Comparison of ENCODE assay signal across 8 cellular contexts in genomic region chr1:156052862-156053769, GRCh38. TPM values are rescaled to one million over a fixed set of nuclear protein-coding genes. Genes with fewer than 3 reads are reported as not detected.
DNase-seq lines count a peak whose midpoint lies in the region; ATAC-seq, FAIRE-seq and TF ChIP-seq lines count a peak whose summit lies in the region.

No MANE protein-coding gene starts in this region.

- peak; percentile 8 for FAIRE-seq in G401.6 (lab: Jason Lieb, UNC)

- TF ChIP-seq EP300 in Ishikawa (IDR thresholded peaks at IDR 0.05; ENCODE audit: borderline replicate concordance), result no peak

- H3K27ac ChIP-seq in foreskin keratinocyte (no peak overlapping the region), temporal lobe (ENCODE audit: low read depth, low read length) (peak overlapping the region; percentile 52)

- TF ChIP-seq RAD21 in Ishikawa (IDR thresholded peaks at IDR 0.05; ENCODE audit: low read depth), result no peak

- DNase-seq in SHP77 (lab: John Stamatoyannopoulos, UW) (peak; percentile 80 to 86), activated gamma-delta T cell treated with Interleukin-2 at 50 U/mL for 16 hours (peak; percentile 62), foreskin keratinocyte (peak; percentile 38 to 63), occipital lobe (lab: John Stamatoyannopoulos, UW) (peak; percentile 51), GOT3 (lab: John Stamatoyannopoulos, UW) (no peak)

- H3K27me3 ChIP-seq in foreskin keratinocyte, result no peaks in the 10 kb centered on the region

- TF ChIP-seq CTCF in foreskin keratinocyte (conservative IDR thresholded peaks at IDR 0.05), result peak; percentile 45

- H3K4me1 ChIP-seq in foreskin keratinocyte, result no peaks in the 10 kb centered on the region

- peak; percentile 45 for ATAC-seq in foreskin keratinocyte

TF ChIP-seq in Ishikawa, 13 proteins besides CTCF, POLR2A, EP300 and RAD21:
- TF ChIP-seq CEBPB (IDR thresholded peaks at IDR 0.05) (no peak), TCF12 (IDR thresholded peaks at IDR 0.05; ENCODE audit: low read depth) (0 out of 2 replicates have a peak, but pooled peaks have one; percentile 38)
- TF ChIP-seq, protein P1, sequence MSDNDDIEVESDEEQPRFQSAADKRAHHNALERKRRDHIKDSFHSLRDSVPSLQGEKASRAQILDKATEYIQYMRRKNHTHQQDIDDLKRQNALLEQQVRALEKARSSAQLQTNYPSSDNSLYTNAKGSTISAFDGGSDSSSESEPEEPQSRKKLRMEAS (IDR thresholded peaks at IDR 0.05), result 0 out of 2 replicates have a peak, but pooled peaks have one; percentile 6

RNA-seq across cellular contexts. Expression of gene UBQLN4, which starts 0.5 kb away (rescaled TPM):
- total RNA-seq in foreskin keratinocyte, result 32.0 and 33.0 TPM in 2 replicates
- 23.5 and 25.7 TPM in 2 replicates for polyA plus RNA-seq in foreskin keratinocyte
- total RNA-seq in occipital lobe, result 25.9 TPM
- total RNA-seq in temporal lobe, result 28.8 TPM

RNA-seq across cellular contexts. Expression of gene LAMTOR2, which starts 1.5 kb away (rescaled TPM):
- total RNA-seq in foreskin keratinocyte (87.0 and 95.0 TPM in 2 replicates), occipital lobe (30.7 TPM), temporal lobe (37.9 TPM)
- 164 and 173 TPM in 2 replicates for polyA plus RNA-seq in foreskin keratinocyte

RNA-seq across cellular contexts. Expression of gene RAB25, which starts 7.8 kb away (rescaled TPM):
- total RNA-seq in foreskin keratinocyte (44.3 and 53.1 TPM in 2 replicates), occipital lobe (not detected), temporal lobe (not detected)
- 82.6 and 82.8 TPM in 2 replicates for polyA plus RNA-seq in foreskin keratinocyte

RNA-seq across cellular contexts. Expression of gene MEX3A, which starts 29.1 kb away (rescaled TPM):
- total RNA-seq in foreskin keratinocyte, result 3.5 and 4.1 TPM in 2 replicates
- 3.4 TPM in 2 replicates for polyA plus RNA-seq in foreskin keratinocyte
- 42.4 TPM for total RNA-seq in occipital lobe
- total RNA-seq in temporal lobe, result 44.0 TPM

RNA-seq across cellular contexts. Expression of gene SSR2, which starts 32.4 kb away (rescaled TPM):
- 175 and 203 TPM in 2 replicates for total RNA-seq in foreskin keratinocyte
- polyA plus RNA-seq in foreskin keratinocyte, result 263 and 292 TPM in 2 replicates
- 193 TPM for total RNA-seq in occipital lobe
- 177 TPM for total RNA-seq in temporal lobe

Comparison
In these comparisons a context has a peak if more than half of its experiments do, and no peak if none do; other contexts are left out.
1. RNA of gene RAB25, which starts 7.8 kb away (total RNA-seq): 44.3 to 53.1 TPM in foreskin keratinocyte; not detected in occipital lobe (single experiment) and not detected in temporal lobe (single experiment); every median in the first group is over 10 times any median in the second.